12 cellular contexts compared by ENCODE assay signal in genomic region chr2:143581989-143582719, GRCh38.
DNase-seq lines count a peak whose midpoint lies in the region; ATAC-seq, FAIRE-seq and TF ChIP-seq lines count a peak whose summit lies in the region.
"Had no signal": no experiment of that assay in that cellular context is flagged by ENCODE, and none has a peak within 500 bp of the region (broad histone marks: within the 10 kb centered on the region; RNA-seq: fewer than 3 reads in every experiment).

No MANE protein-coding gene starts in this region.

- no TSS peak for BruUV-seq in K562 (replicated peaks; lab: Mats Ljungman, UMichigan)

- H3K9me3 ChIP-seq in BE2C, result no peaks in the 10 kb centered on the region
- H3K9me3 ChIP-seq in K562 (replicated peaks; ENCODE audit: control insufficient read depth, insufficient read depth, low read depth, low read length), result no peaks in the 10 kb centered on the region

- TF ChIP-seq EP300 in K562 (IDR thresholded peaks at IDR 0.05; ENCODE audit: low read length), result no peak

- in situ Hi-C loops in K562 (cut with MboI), result no loop called here

- H3K4me1 ChIP-seq in BE2C (no peaks in the 10 kb centered on the region), K562 (replicated peaks in 1 of 2; ENCODE audit: control insufficient read depth in 2 of 2, insufficient read depth in 2 of 2, low read length in 2 of 2) (no peaks in the 10 kb centered on the region)

- TF ChIP-seq RAD21 in K562 (CRISPR knock-in tag; conservative IDR thresholded peaks at IDR 0.05 in 1 of 2, IDR thresholded peaks at IDR 0.05 in 1 of 2), result peak; percentile 41; a peak in 2 of 4 replicates

- no peaks in the 10 kb centered on the region for H3K79me2 ChIP-seq in K562 (ENCODE audit: control insufficient read depth, insufficient read depth, low read length)

- H3K27ac ChIP-seq in K562 (ENCODE audit: extremely low read depth, low read depth, low read length), result no peak overlapping the region
- H3K27ac ChIP-seq: heart right ventricle had no signal

- 3% methylated on average over 5 of the region's 5 CpGs for WGBS in K562 (ENCODE audit: insufficient coverage, low coverage, missing lambda C conversion rate)

- DNase-seq in BE2C (no peak), HFF-Myc (ENCODE audit: extremely low read depth, low read depth) (no peak), K562 (ENCODE audit: extremely low read depth in 1 of 4, low spot score in 3 of 4) (peak in 1 of 4 experiments; percentile 9), midbrain (lab: John Stamatoyannopoulos, UW) (peak; percentile 44), ecto neural progenitor cell (ENCODE audit: low spot score) (no peak), NCI-H1436 (lab: John Stamatoyannopoulos, UW) (no peak)
- DNase-seq: central memory CD4-positive, alpha-beta T cell; heart right ventricle; NCI-H446; stimulated activated naive CD8-positive, alpha-beta T cell treated with anti-CD3 and anti-CD28 coated beads, Interleukin-15, amount 100 ng/mL, for 72 hours had no signal

- H3K9ac ChIP-seq in K562 (ENCODE audit: insufficient read depth in 1 of 2, low read depth in 2 of 2, low read length in 2 of 2), result no peak overlapping the region

- no peak overlapping the region for H3K4me2 ChIP-seq in K562 (ENCODE audit: insufficient read depth, low read length)

- FAIRE-seq in K562 (lab: Jason Lieb, UNC), result no peak

- TF ChIP-seq POLR2A in K562 (conservative IDR thresholded peaks at IDR 0.05), result no peak

- no peaks in the 10 kb centered on the region for H3K9me1 ChIP-seq in K562 (ENCODE audit: control insufficient read depth, insufficient read depth, low read length)

- POLR2A ChIA-PET in K562 (lab: Yijun Ruan, JAX), result no interaction called here

- H3K36me3 ChIP-seq in BE2C (no peaks in the 10 kb centered on the region), K562 (ENCODE audit: control insufficient read depth, insufficient read depth, low read length) (no peaks in the 10 kb centered on the region)
- H3K36me3 ChIP-seq: heart right ventricle had no signal

- ATAC-seq in K562 (no peak), HG03108 (IDR thresholded peaks at IDR 0.05; ENCODE audit: unreplicated experiment) (no peak), HG02852 (IDR thresholded peaks at IDR 0.05; ENCODE audit: unreplicated experiment) (no peak)
- ATAC-seq: stimulated activated naive CD8-positive, alpha-beta T cell treated with anti-CD3 and anti-CD28 coated beads, Interleukin-15, amount 100 ng/mL, for 72 hours had no signal

- H3K27me3 ChIP-seq in BE2C (no peaks in the 10 kb centered on the region), K562 (ENCODE audit: control insufficient read depth in 2 of 2, insufficient read depth in 2 of 2, low read length in 2 of 2) (no peaks in the 10 kb centered on the region)
- H3K27me3 ChIP-seq: heart right ventricle had no signal

- H4K20me1 ChIP-seq in K562 (replicated peaks; ENCODE audit: control insufficient read depth, insufficient read depth, low read length), result no peaks in the 10 kb centered on the region

- H3K4me3 ChIP-seq in BE2C (ENCODE audit: low read depth, low read length) (no peak overlapping the region), HFF-Myc (replicated peaks; ENCODE audit: low read depth, low read length) (no peak overlapping the region), K562 (no peak overlapping the region)
- H3K4me3 ChIP-seq: heart right ventricle had no signal

- 0 out of 2 replicates have a peak overlapping the region, but pooled peaks have one; percentile 17 for H2AFZ ChIP-seq in K562 (ENCODE audit: low read depth, low read length)

- intact Hi-C loops in K562 (cut with micrococcal nuclease), result no loop called here

- peak; percentile 46 for TF ChIP-seq CTCF in BE2C (IDR thresholded peaks at IDR 0.05; ENCODE audit: low read depth, low read length)
- TF ChIP-seq CTCF in HFF-Myc (IDR thresholded peaks at IDR 0.05; ENCODE audit: low read depth, low read length, missing control alignments), result peak; percentile 31
- peak; percentile 20 to 38 (median 25); a peak in 3 of 6 replicates for TF ChIP-seq CTCF in K562 (IDR thresholded peaks at IDR 0.05 in 2 of 3, conservative IDR thresholded peaks at IDR 0.05 in 1 of 3; ENCODE audit: insufficient read depth in 2 of 3, low read depth in 1 of 3, low read length in 3 of 3)

- CTCF ChIA-PET in K562 (lab: Yijun Ruan, JAX; ENCODE audit: low intra/inter-chr PET ratio), result no interaction called here

TF ChIP-seq in K562, 482 proteins besides CTCF, POLR2A, EP300 and RAD21 (continues in another document):
- no peak for TF ChIP-seq SMARCA4 (IDR thresholded peaks at IDR 0.05)
- no peak for TF ChIP-seq HNRNPL (IDR thresholded peaks at IDR 0.05; ENCODE audit: low read depth, low read length)
- no peak for TF ChIP-seq L3MBTL2 (IDR thresholded peaks at IDR 0.05)
- no peak for TF ChIP-seq ZBTB43 (CRISPR knock-in tag; IDR thresholded peaks at IDR 0.05)
- TF ChIP-seq EGR1 (conservative IDR thresholded peaks at IDR 0.05), result no peak
- TF ChIP-seq ARID3B (CRISPR knock-in tag; IDR thresholded peaks at IDR 0.05; ENCODE audit: borderline replicate concordance), result no peak
- TF ChIP-seq SNRNP70 (optimal IDR thresholded peaks at IDR 0.05; ENCODE audit: low read depth, low read length), result no peak
- TF ChIP-seq NKRF (IDR thresholded peaks at IDR 0.05; ENCODE audit: borderline replicate concordance), result no peak
- no peak for TF ChIP-seq GTF3C2 (IDR thresholded peaks at IDR 0.05; ENCODE audit: borderline replicate concordance, extremely low read depth, insufficient read length)
- no peak for TF ChIP-seq ZNF280B (CRISPR knock-in tag; IDR thresholded peaks at IDR 0.05)
